In the genomic region with DNA sequence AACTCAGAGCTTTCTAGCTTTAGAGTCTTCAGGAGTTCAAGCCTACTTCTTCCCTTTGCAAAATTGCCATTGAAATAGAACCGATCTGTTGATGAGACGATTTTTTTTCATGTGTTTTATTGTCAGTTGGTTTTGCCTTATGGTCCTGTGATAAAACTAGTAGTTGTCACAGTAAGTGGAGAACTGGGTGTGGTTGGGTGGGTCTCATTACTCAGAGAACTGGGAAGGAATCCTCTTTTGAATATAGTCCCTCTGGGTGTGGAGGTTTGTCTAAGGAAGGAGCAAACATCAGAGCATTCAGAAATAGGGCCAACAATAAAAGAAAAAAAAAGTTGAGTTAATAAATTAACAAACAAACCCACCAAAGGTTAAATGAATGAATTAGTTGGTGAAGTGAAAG, we compare ENCODE assay signal across 27 cellular contexts.
"Had no signal": no experiment of that assay in that cellular context is flagged by ENCODE, and none has a peak within 500 bp of the region (broad histone marks: within the 10 kb centered on the region; RNA-seq: fewer than 3 reads in every experiment).

No MANE protein-coding gene starts in this region.

- H3K27me3 Mint-ChIP-seq: activated B cell treated with CpG ODN at 0.5 μM for 24 hours; activated CD4-positive, alpha-beta T cell treated with anti-CD3 and anti-CD28 coated beads, Interleukin-2, amount 10 ng/mL, durations not matched to agents 24 days and 14 days; activated CD8-positive, alpha-beta memory T cell treated with anti-CD3 and anti-CD28 coated beads, Interleukin-2, amount 10 ng/mL, durations not matched to agents 7 days and 5 days; activated naive CD4-positive, alpha-beta T cell treated with anti-CD3 and anti-CD28 coated beads, Interleukin-2, amount 50 U/mL, for 24 hours had no signal

- H3K27me3 ChIP-seq: Peyer's patch, SJSA1 had no signal

- H3K4me1 Mint-ChIP-seq: activated B cell treated with CpG ODN at 0.5 μM for 24 hours; activated CD4-positive, alpha-beta T cell treated with anti-CD3 and anti-CD28 coated beads, Interleukin-2, amount 10 ng/mL, durations not matched to agents 24 days and 14 days; activated CD8-positive, alpha-beta memory T cell treated with anti-CD3 and anti-CD28 coated beads, Interleukin-2, amount 10 ng/mL, durations not matched to agents 7 days and 5 days; activated naive CD4-positive, alpha-beta T cell treated with anti-CD3 and anti-CD28 coated beads, Interleukin-2, amount 50 U/mL, for 24 hours; brain had no signal

- FAIRE-seq: astrocyte had no signal

- ATAC-seq: activated CD8-positive, alpha-beta memory T cell treated with anti-CD3 and anti-CD28 coated beads, Interleukin-2, amount 10 ng/mL, durations not matched to agents 7 days and 5 days; SK-N-SH treated with all-trans-retinoic acid at 6 μM for 48 hours had no signal

- H3K36me3 ChIP-seq: Peyer's patch, SJSA1 had no signal

- H3K9me3 ChIP-seq: Peyer's patch, SJSA1 had no signal

- H3K4me1 ChIP-seq: Peyer's patch, SJSA1 had no signal

- H3K36me3 Mint-ChIP-seq: activated CD8-positive, alpha-beta memory T cell treated with anti-CD3 and anti-CD28 coated beads, Interleukin-2, amount 10 ng/mL, durations not matched to agents 7 days and 5 days; activated naive CD4-positive, alpha-beta T cell treated with anti-CD3 and anti-CD28 coated beads, Interleukin-2, amount 50 U/mL, for 24 hours; brain had no signal

- H3K9me3 Mint-ChIP-seq: activated B cell treated with CpG ODN at 0.5 μM for 24 hours; activated CD4-positive, alpha-beta T cell treated with anti-CD3 and anti-CD28 coated beads, Interleukin-2, amount 10 ng/mL, durations not matched to agents 24 days and 14 days; activated naive CD4-positive, alpha-beta T cell treated with anti-CD3 and anti-CD28 coated beads, Interleukin-2, amount 50 U/mL, for 24 hours; activated T-cell treated with anti-CD3 and anti-CD28 coated beads, Interleukin-2, amount 50 U/mL, for 24 hours; activated T-helper 1 cell treated with anti-CD3 and anti-CD28 coated beads, Interleukin-12 subunit alpha, Interleukin-12 subunit beta, Interleukin-2, Interleukin-4 antibody, amounts not matched to agents 30 ng/mL and 10 ng/mL and 1 ng/mL, durations not matched to agents 14 hours and 24 hours and 36 hours; T-helper 1 cell treated with Interleukin-12 subunit alpha and Interleukin-12 subunit beta and Interleukin-4 antibody, amounts not matched to agents 30 μg/mL and 1 μg/mL, for 36 hours had no signal

- H3K4me3 ChIP-seq: Peyer's patch, SJSA1 had no signal

- DNase-seq: activated B cell treated with CpG ODN at 0.5 μM for 24 hours; activated CD4-positive, alpha-beta T cell treated with anti-CD3 and anti-CD28 coated beads for 1 hour; activated CD4-positive, alpha-beta T cell treated with anti-CD3 and anti-CD28 coated beads, Interleukin-2, amount 10 ng/mL, durations not matched to agents 24 days and 14 days; activated CD4-positive, alpha-beta T cell treated with anti-CD3 and anti-CD28 coated beads, Interleukin-2, amount 50 U/mL, for 48 hours; activated CD8-positive, alpha-beta memory T cell treated with anti-CD3 and anti-CD28 coated beads, Interleukin-2, amount 10 ng/mL, durations not matched to agents 7 days and 5 days; activated effector memory CD4-positive, alpha-beta T cell treated with Interleukin-2 at 50 U/mL for 16 hours; activated naive CD4-positive, alpha-beta T cell; activated T-cell treated with anti-CD3 and anti-CD28 coated beads, Interleukin-2, amount 50 U/mL, for 24 hours; MM.1S; NCI-H1105 treated with DMSO at 0.1 percent for 48 hours; NCI-H146; NCI-H1930; NCI-H2171 treated with DMSO at 0.1 percent for 48 hours; NCI-H226; NCI-H526 treated with DMSO at 0.1 percent for 48 hours; Peyer's patch; Right ventricle myocardium superior; SW 1271; T-helper 9 cell had no signal

- H3K4me3 Mint-ChIP-seq: activated B cell treated with CpG ODN at 0.5 μM for 24 hours; activated CD4-positive, alpha-beta T cell treated with anti-CD3 and anti-CD28 coated beads, Interleukin-2, amount 10 ng/mL, durations not matched to agents 24 days and 14 days; activated CD8-positive, alpha-beta memory T cell treated with anti-CD3 and anti-CD28 coated beads, Interleukin-2, amount 10 ng/mL, durations not matched to agents 7 days and 5 days; activated naive CD4-positive, alpha-beta T cell treated with anti-CD3 and anti-CD28 coated beads, Interleukin-2, amount 50 U/mL, for 24 hours; activated T-cell treated with anti-CD3 and anti-CD28 coated beads, Interleukin-2, amount 50 U/mL, for 24 hours; activated T-helper 1 cell treated with anti-CD3 and anti-CD28 coated beads, Interleukin-12 subunit alpha, Interleukin-12 subunit beta, Interleukin-2, Interleukin-4 antibody, amounts not matched to agents 30 ng/mL and 10 ng/mL and 1 ng/mL, durations not matched to agents 14 hours and 24 hours and 36 hours; brain; T-helper 1 cell treated with Interleukin-12 subunit alpha and Interleukin-12 subunit beta and Interleukin-4 antibody, amounts not matched to agents 30 μg/mL and 1 μg/mL, for 36 hours had no signal

- H3K27ac ChIP-seq: RWPE1, SJSA1 had no signal

- H3K27ac Mint-ChIP-seq: activated B cell treated with CpG ODN at 0.5 μM for 24 hours; activated CD4-positive, alpha-beta T cell treated with anti-CD3 and anti-CD28 coated beads, Interleukin-2, amount 10 ng/mL, durations not matched to agents 24 days and 14 days; activated CD8-positive, alpha-beta memory T cell treated with anti-CD3 and anti-CD28 coated beads, Interleukin-2, amount 10 ng/mL, durations not matched to agents 7 days and 5 days; activated naive CD4-positive, alpha-beta T cell treated with anti-CD3 and anti-CD28 coated beads, Interleukin-2, amount 50 U/mL, for 24 hours; activated T-cell treated with anti-CD3 and anti-CD28 coated beads, Interleukin-2, amount 50 U/mL, for 24 hours; activated T-helper 1 cell treated with anti-CD3 and anti-CD28 coated beads, Interleukin-12 subunit alpha, Interleukin-12 subunit beta, Interleukin-2, Interleukin-4 antibody, amounts not matched to agents 30 ng/mL and 10 ng/mL and 1 ng/mL, durations not matched to agents 14 hours and 24 hours and 36 hours; brain had no signal
